Comparison of ENCODE assay signal across 8 cellular contexts in the genomic region with DNA sequence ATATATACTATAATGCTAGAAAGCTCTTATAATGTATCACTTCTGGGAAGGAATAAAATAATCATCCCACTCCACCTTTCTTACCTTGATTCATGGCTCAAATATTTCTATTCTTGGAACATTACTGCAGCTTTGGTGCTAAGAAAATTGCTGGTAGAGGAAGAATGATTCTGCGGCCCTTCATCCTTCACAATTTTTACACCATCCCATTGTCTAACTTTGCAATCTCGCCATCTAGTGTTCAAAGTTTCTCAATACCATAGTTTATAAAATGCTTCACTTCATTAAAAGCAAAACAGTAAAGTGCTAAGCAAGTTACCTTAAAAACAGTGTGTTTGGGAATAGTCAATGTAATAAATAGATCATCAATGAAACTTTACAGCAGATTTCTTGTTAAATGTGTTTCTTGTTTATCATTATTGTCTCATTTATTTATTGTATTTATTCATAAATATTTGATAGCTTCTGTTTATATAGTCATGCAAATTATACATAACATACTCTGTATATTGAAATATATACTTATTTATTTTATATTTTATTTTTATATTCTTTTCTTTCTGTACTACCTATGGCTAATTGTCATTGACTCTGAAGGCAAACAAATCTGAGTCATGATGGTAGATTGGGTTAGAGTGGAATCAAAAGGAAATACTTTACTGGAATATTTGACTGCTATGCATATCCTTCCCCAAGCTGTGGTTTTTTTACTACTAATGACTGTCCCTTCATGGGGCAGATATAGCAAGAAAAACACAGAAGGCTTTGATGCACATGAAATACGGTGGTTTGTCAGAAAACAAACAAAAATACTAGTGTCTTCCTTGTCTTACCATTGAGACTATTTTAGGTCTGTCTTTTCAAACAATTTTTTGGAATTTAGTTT.
DNase-seq lines count a peak whose midpoint lies in the region; ATAC-seq and TF ChIP-seq lines count a peak whose summit lies in the region.

No MANE protein-coding gene starts in this region.

- peak; percentile 44 to 49 for TF ChIP-seq CTCF in Caco-2 (IDR thresholded peaks at IDR 0.05; ENCODE audit: insufficient read depth in 1 of 2, low read depth in 1 of 2, low read length in 1 of 2, severe bottlenecking in 1 of 2, unreplicated experiment in 1 of 2)
- TF ChIP-seq CTCF in SK-N-SH (IDR thresholded peaks at IDR 0.05), result peak; percentile 73

- H3K9me2 ChIP-seq in SK-N-SH, result no peaks in the 10 kb centered on the region

- H3K4me3 Mint-ChIP-seq in Caco-2 (ENCODE audit: unreplicated experiment), result no peak overlapping the region
- H3K4me3 Mint-ChIP-seq in CD8-positive, alpha-beta memory T cell, result no peak overlapping the region

- WGBS in SK-N-SH (ENCODE audit: low lambda C conversion rate), result 41% methylated on average over 3 of the region's 3 CpGs

- no peaks in the 10 kb centered on the region for H3K4me1 ChIP-seq in Caco-2
- H3K4me1 ChIP-seq in SK-N-SH (ENCODE audit: control insufficient read depth in 1 of 2, insufficient read depth in 2 of 2, low read depth in 1 of 2, low read length in 1 of 2), result peaks cover 0 to 3% of the 10 kb centered on the region in 2 experiments; a peak in 1 of 4 replicates
- H3K4me1 ChIP-seq in CD8-positive, alpha-beta memory T cell (ENCODE audit: insufficient read depth, low read length), result no peaks in the 10 kb centered on the region

- H3K4me3 ChIP-seq in Caco-2 (ENCODE audit: low read depth, low read length) (no peak overlapping the region), SK-N-SH (ENCODE audit: low read depth in 2 of 2, low read length in 1 of 2) (no peak overlapping the region; a peak in 1 of 4 replicates), skeletal muscle cell (ENCODE audit: low read depth, low read length) (no peak overlapping the region)
- H3K4me3 ChIP-seq in CD8-positive, alpha-beta memory T cell (ENCODE audit: low read length), result no peak overlapping the region

- H3K4me2 ChIP-seq in SK-N-SH, result no peak overlapping the region

- DNase-seq in Caco-2, result peak in 1 of 2 experiments; percentile 24
- peak; percentile 44 for DNase-seq in LoVo (ENCODE audit: low spot score)
- peak; percentile 31 for DNase-seq in SK-N-SH
- DNase-seq in germinal center (ENCODE audit: low spot score), result peak; percentile 47
- peak; percentile 35 for DNase-seq in skeletal muscle cell (ENCODE audit: low read depth)
- no peak for DNase-seq in CD8-positive, alpha-beta memory T cell
- no peak for DNase-seq in NCI-H146 (lab: John Stamatoyannopoulos, UW)

- H3K27ac ChIP-seq in SK-N-SH (ENCODE audit: low read depth in 2 of 2, low read length in 1 of 2), result peak overlapping the region in 1 of 2 experiments; percentile 29; a peak in 2 of 4 replicates
- H3K27ac ChIP-seq in CD8-positive, alpha-beta memory T cell (ENCODE audit: low read depth, low read length), result no peak overlapping the region

- CTCF ChIA-PET in Caco-2 (lab: Charles Lee), result interaction anchor here (2.1 kb wide), 1 partner anchor 172 kb away, joined by 26 read pairs; no protein-coding TSS in a partner anchor
- CTCF ChIA-PET in SK-N-SH (lab: Yijun Ruan, JAX), result interaction anchor here (0.7 to 5.7 kb wide), 34 partner anchors 8 to 885 kb away, joined by 3 to 117 read pairs (median 4); no protein-coding TSS in a partner anchor
- CTCF ChIA-PET in CD8-positive, alpha-beta memory T cell (lab: Charles Lee), result no interaction called here

- H3K9me3 Mint-ChIP-seq in Caco-2 (ENCODE audit: unreplicated experiment), result no peaks in the 10 kb centered on the region
- H3K9me3 Mint-ChIP-seq in CD8-positive, alpha-beta memory T cell, result peaks cover 0 to 3% (median 0%) of the 10 kb centered on the region in 5 donors

- no peaks in the 10 kb centered on the region for H3F3A ChIP-seq in SK-N-SH (replicated peaks; ENCODE audit: insufficient read depth)

- H3K4me1 Mint-ChIP-seq in Caco-2 (ENCODE audit: low read depth, unreplicated experiment), result no peaks in the 10 kb centered on the region
- no peaks in the 10 kb centered on the region for H3K4me1 Mint-ChIP-seq in CD8-positive, alpha-beta memory T cell

- BruUV-seq in Caco-2 (replicated peaks; lab: Mats Ljungman, UMichigan), result no TSS peak

- no peaks in the 10 kb centered on the region for H3K36me3 Mint-ChIP-seq in Caco-2 (ENCODE audit: insufficient read depth, unreplicated experiment)
- no peaks in the 10 kb centered on the region for H3K36me3 Mint-ChIP-seq in CD8-positive, alpha-beta memory T cell

- H3K9me3 ChIP-seq in Caco-2 (no peaks in the 10 kb centered on the region), SK-N-SH (no peaks in the 10 kb centered on the region)
- H3K9me3 ChIP-seq in CD8-positive, alpha-beta memory T cell (ENCODE audit: low read length), result no peaks in the 10 kb centered on the region

- intact Hi-C loops in Caco-2 (cut with micrococcal nuclease; ENCODE audit: unreplicated experiment), result loop anchor here (1.0 to 5.0 kb wide), 4 partner anchors 73 to 212 kb away; no protein-coding TSS in a partner anchor

- no peak overlapping the region for H3K9ac ChIP-seq in SK-N-SH

- H3K79me2 ChIP-seq in SK-N-SH (ENCODE audit: insufficient read depth), result no peaks in the 10 kb centered on the region

- H3K36me3 ChIP-seq in Caco-2 (ENCODE audit: control insufficient read depth, insufficient read depth, low read length) (no peaks in the 10 kb centered on the region), SK-N-SH (replicated peaks in 1 of 2; ENCODE audit: control insufficient read depth in 1 of 2, insufficient read depth in 2 of 2, low read length in 1 of 2) (no peaks in the 10 kb centered on the region)
- no peaks in the 10 kb centered on the region for H3K36me3 ChIP-seq in CD8-positive, alpha-beta memory T cell (ENCODE audit: insufficient read depth, low read length)

- no peak for TF ChIP-seq EP300 in SK-N-SH (IDR thresholded peaks at IDR 0.05; ENCODE audit: borderline replicate concordance in 1 of 2, low read depth in 1 of 2, low read length in 1 of 2)

- no peaks in the 10 kb centered on the region for H3K27me3 Mint-ChIP-seq in Caco-2 (ENCODE audit: insufficient read depth, unreplicated experiment)
- H3K27me3 Mint-ChIP-seq in CD8-positive, alpha-beta memory T cell, result no peaks in the 10 kb centered on the region

- POLR2A ChIA-PET in Caco-2 (lab: Charles Lee), result no interaction called here
- POLR2A ChIA-PET in SK-N-SH (lab: Yijun Ruan, JAX), result no interaction called here
- POLR2A ChIA-PET in CD8-positive, alpha-beta memory T cell (lab: Charles Lee), result no interaction called here

- H4K20me1 ChIP-seq in SK-N-SH (ENCODE audit: insufficient read depth), result no peaks in the 10 kb centered on the region

- no peak overlapping the region for H2AFZ ChIP-seq in SK-N-SH (ENCODE audit: low read depth)

- ATAC-seq in GM21367 (IDR thresholded peaks at IDR 0.05; ENCODE audit: unreplicated experiment), result peak; percentile 57

- TF ChIP-seq RAD21 in SK-N-SH (IDR thresholded peaks at IDR 0.05; ENCODE audit: low read length), result peak; percentile 80

- H3K27me3 ChIP-seq in Caco-2 (replicated peaks; ENCODE audit: control insufficient read depth, insufficient read depth, low read length), result no peaks in the 10 kb centered on the region
- no peaks in the 10 kb centered on the region for H3K27me3 ChIP-seq in SK-N-SH (ENCODE audit: insufficient read depth)
- no peaks in the 10 kb centered on the region for H3K27me3 ChIP-seq in CD8-positive, alpha-beta memory T cell (ENCODE audit: insufficient read depth, low read length, poor library complexity, severe bottlenecking)

- no peak overlapping the region for H3K27ac Mint-ChIP-seq in Caco-2 (ENCODE audit: unreplicated experiment)
- no peak overlapping the region for H3K27ac Mint-ChIP-seq in CD8-positive, alpha-beta memory T cell

TF ChIP-seq in SK-N-SH, 30 proteins besides CTCF, POLR2A, EP300 and RAD21:
- TF ChIP-seq SMC3 (IDR thresholded peaks at IDR 0.05; ENCODE audit: low read depth, low read length) (peak; percentile 56), FOXJ3 (CRISPR knock-in tag; IDR thresholded peaks at IDR 0.05) (no peak)

Comparison
In these comparisons a context has a peak if more than half of its experiments do, and no peak if none do; other contexts are left out.
1. DNase-seq: peak in LoVo (single experiment), SK-N-SH (single experiment), germinal center (single experiment) and skeletal muscle cell (single experiment); none in CD8-positive, alpha-beta memory T cell (0 of 5) and NCI-H146 (single experiment).